Comparison of ENCODE assay signal across 8 cellular contexts in genomic region chr7:26293569-26294308, GRCh38. TPM values are rescaled to one million over a fixed set of nuclear protein-coding genes. Genes with fewer than 3 reads are reported as not detected.
DNase-seq lines count a peak whose midpoint lies in the region; ATAC-seq and TF ChIP-seq lines count a peak whose summit lies in the region.

No MANE protein-coding gene starts in this region.

- peaks cover 34% of the 10 kb centered on the region for H3K36me3 Mint-ChIP-seq in activated T-helper 2 cell treated with anti-CD3 and anti-CD28 coated beads, Interferon-gamma antibody, Interleukin-2, Interleukin-4, amounts not matched to agents 10 μg/mL and 5 μg/mL and 100 μg/mL, durations not matched to agents 14 hours and 24 hours and 36 hours (ENCODE audit: low read depth)

- 74% methylated on average over 6 of the region's 6 CpGs for WGBS in esophagus muscularis mucosa
- WGBS in suprapubic skin = 76% methylated on average over 6 of the region's 6 CpGs

- H3K9me3 Mint-ChIP-seq in activated T-helper 2 cell treated with anti-CD3 and anti-CD28 coated beads, Interferon-gamma antibody, Interleukin-2, Interleukin-4, amounts not matched to agents 10 μg/mL and 5 μg/mL and 100 μg/mL, durations not matched to agents 14 hours and 24 hours and 36 hours = no peaks in the 10 kb centered on the region

- no peaks in the 10 kb centered on the region for H3K27me3 Mint-ChIP-seq in activated T-helper 2 cell treated with anti-CD3 and anti-CD28 coated beads, Interferon-gamma antibody, Interleukin-2, Interleukin-4, amounts not matched to agents 10 μg/mL and 5 μg/mL and 100 μg/mL, durations not matched to agents 14 hours and 24 hours and 36 hours (ENCODE audit: low read depth)

- TF ChIP-seq CTCF in GM10266 (IDR thresholded peaks at IDR 0.05; ENCODE audit: control insufficient read depth, insufficient read depth, low read depth, missing control alignments) = no peak
- no peak for TF ChIP-seq CTCF in esophagus muscularis mucosa (IDR thresholded peaks at IDR 0.05)
- TF ChIP-seq CTCF in suprapubic skin (IDR thresholded peaks at IDR 0.05) = no peak

- ATAC-seq in HG02588 (IDR thresholded peaks at IDR 0.05; ENCODE audit: unreplicated experiment) = peak; percentile 77

- peak overlapping the region in 1 of 4 donors; percentile 9 for H3K4me3 ChIP-seq in esophagus muscularis mucosa
- no peak overlapping the region for H3K4me3 ChIP-seq in suprapubic skin

- H3K36me3 ChIP-seq in esophagus muscularis mucosa (no peaks in the 10 kb centered on the region), suprapubic skin (no peaks in the 10 kb centered on the region)

- H3K27ac ChIP-seq in esophagus muscularis mucosa (replicated peaks in 1 of 4) (no peak overlapping the region), suprapubic skin (no peak overlapping the region)

- H3K9me3 ChIP-seq in esophagus muscularis mucosa (no peaks in the 10 kb centered on the region), suprapubic skin (no peaks in the 10 kb centered on the region)

- TF ChIP-seq POLR2A in esophagus muscularis mucosa (IDR thresholded peaks at IDR 0.05; ENCODE audit: low read depth) (no peak), suprapubic skin (IDR thresholded peaks at IDR 0.05) (no peak)

- peak overlapping the region; percentile 99 for H3K4me3 Mint-ChIP-seq in activated T-helper 2 cell treated with anti-CD3 and anti-CD28 coated beads, Interferon-gamma antibody, Interleukin-2, Interleukin-4, amounts not matched to agents 10 μg/mL and 5 μg/mL and 100 μg/mL, durations not matched to agents 14 hours and 24 hours and 36 hours (ENCODE audit: low read depth)

- H3K4me1 ChIP-seq in esophagus muscularis mucosa (peaks cover 6 to 16% (median 10%) of the 10 kb centered on the region in 4 donors), suprapubic skin (peaks cover 12% of the 10 kb centered on the region)

- H3K4me1 Mint-ChIP-seq in activated T-helper 2 cell treated with anti-CD3 and anti-CD28 coated beads, Interferon-gamma antibody, Interleukin-2, Interleukin-4, amounts not matched to agents 10 μg/mL and 5 μg/mL and 100 μg/mL, durations not matched to agents 14 hours and 24 hours and 36 hours (ENCODE audit: low read depth) = peaks cover 44% of the 10 kb centered on the region

- intact Hi-C loops in activated T-helper 2 cell treated with anti-CD3 and anti-CD28 coated beads, Interferon-gamma antibody, Interleukin-2, Interleukin-4, amounts not matched to agents 10 μg/mL and 5 μg/mL and 100 μg/mL, durations not matched to agents 14 hours and 24 hours and 36 hours (cut with micrococcal nuclease) = loop anchor here (1.0 to 10.0 kb wide), 12 partner anchors 12 to 1369 kb away; partner anchors contain the start of genes HIBADH and HNRNPA2B1
- intact Hi-C loops in esophagus muscularis mucosa (cut with DNase I) = no loop called here

- peak overlapping the region; percentile 93 for H3K27ac Mint-ChIP-seq in activated T-helper 2 cell treated with anti-CD3 and anti-CD28 coated beads, Interferon-gamma antibody, Interleukin-2, Interleukin-4, amounts not matched to agents 10 μg/mL and 5 μg/mL and 100 μg/mL, durations not matched to agents 14 hours and 24 hours and 36 hours

- TF ChIP-seq EP300 in esophagus muscularis mucosa (IDR thresholded peaks at IDR 0.05) (no peak), suprapubic skin (IDR thresholded peaks at IDR 0.05) (no peak)

- H3K27me3 ChIP-seq in esophagus muscularis mucosa (peaks cover 0 to 21% (median 0%) of the 10 kb centered on the region in 4 donors), suprapubic skin (no peaks in the 10 kb centered on the region)

- DNase-seq in GM10266 (ENCODE audit: extremely low spot score) (peak; percentile 71), NOMO-1 treated with DMSO at 0.1 percent for 48 hours (lab: John Stamatoyannopoulos, UW; ENCODE audit: unreplicated experiment) (peak; percentile 87), esophagus muscularis mucosa (ENCODE audit: extremely low spot score) (no peak), NCI-H1930 (lab: John Stamatoyannopoulos, UW) (no peak), suprapubic skin (ENCODE audit: low spot score in 2 of 2) (no peak)
- DNase-seq in activated T-helper 2 cell treated with anti-CD3 and anti-CD28 coated beads, Interferon-gamma antibody, Interleukin-2, Interleukin-4, amounts not matched to agents 10 μg/mL and 5 μg/mL and 100 μg/mL, durations not matched to agents 14 hours and 24 hours and 36 hours (ENCODE audit: low spot score) = peak; percentile 76
- DNase-seq in stimulated activated CD4-positive, alpha-beta T cell treated with anti-CD3 and anti-CD28 coated beads, Interleukin-2, amount 100 ng/mL, for 24 hours = peak; percentile 55 to 62

RNA-seq across cellular contexts. Expression of gene SNX10, which starts 2.1 kb away (rescaled TPM):
- 54.9 and 59.3 TPM in 2 replicates for total RNA-seq in activated T-helper 2 cell treated with anti-CD3 and anti-CD28 coated beads, Interferon-gamma antibody, Interleukin-2, Interleukin-4, amounts not matched to agents 10 μg/mL and 5 μg/mL and 100 μg/mL, durations not matched to agents 14 hours and 24 hours and 36 hours
- total RNA-seq in esophagus muscularis mucosa = 1 to 10 TPM; 1.9 to 5.0 (median 4.1) TPM
- total RNA-seq in suprapubic skin = 1 to 10 TPM in 3 of 4 donors, under 1 TPM in 1; 0.87 to 5.2 (median 2.0) TPM

Comparison
In these comparisons a context has a peak if more than half of its experiments do, and no peak if none do; other contexts are left out.
1. DNase-seq: peak in GM10266 (single experiment), NOMO-1 treated with DMSO at 0.1 percent for 48 hours (single experiment), activated T-helper 2 cell treated with anti-CD3 and anti-CD28 coated beads, Interferon-gamma antibody, Interleukin-2, Interleukin-4, amounts not matched to agents 10 μg/mL and 5 μg/mL and 100 μg/mL, durations not matched to agents 14 hours and 24 hours and 36 hours (single experiment) and stimulated activated CD4-positive, alpha-beta T cell treated with anti-CD3 and anti-CD28 coated beads, Interleukin-2, amount 100 ng/mL, for 24 hours (2 of 2); none in esophagus muscularis mucosa (single experiment), NCI-H1930 (0 of 2) and suprapubic skin (0 of 2).